ENCODE assay signal across 1 cellular context in the genomic region with DNA sequence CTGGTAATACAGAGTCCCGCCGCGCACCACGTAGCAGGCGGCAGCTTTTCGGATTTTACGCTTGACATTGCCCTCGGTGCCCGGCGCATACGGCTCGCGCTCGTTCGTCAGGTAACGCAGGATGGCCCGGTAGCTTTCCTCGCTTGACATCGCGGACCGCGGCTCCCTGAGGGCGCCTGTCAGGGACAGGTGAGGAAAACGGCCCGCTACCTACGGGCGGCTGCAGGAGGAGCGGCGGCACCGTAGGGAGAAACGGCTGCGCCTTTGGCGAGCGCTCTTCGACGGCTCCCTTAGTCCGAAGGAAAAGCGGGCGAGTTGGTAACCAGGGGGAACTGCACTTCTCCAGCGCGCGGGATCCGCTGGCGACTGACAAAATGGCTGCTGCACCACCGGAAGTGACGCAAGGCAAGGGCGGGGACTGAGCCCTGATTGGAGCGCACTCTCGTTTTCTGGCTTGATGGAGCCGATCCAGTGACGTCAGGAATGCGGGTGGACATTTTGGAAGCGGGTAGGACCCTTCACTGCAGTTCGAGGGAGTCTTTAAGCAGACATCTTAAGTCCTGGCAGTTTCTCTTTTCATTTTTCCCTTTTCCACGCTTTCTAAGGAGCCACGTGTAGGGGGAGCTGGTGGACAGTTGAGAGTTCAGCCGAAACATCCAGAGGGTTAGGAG.
TF ChIP-seq lines count a peak whose summit lies in the region.

A gene with protein sequence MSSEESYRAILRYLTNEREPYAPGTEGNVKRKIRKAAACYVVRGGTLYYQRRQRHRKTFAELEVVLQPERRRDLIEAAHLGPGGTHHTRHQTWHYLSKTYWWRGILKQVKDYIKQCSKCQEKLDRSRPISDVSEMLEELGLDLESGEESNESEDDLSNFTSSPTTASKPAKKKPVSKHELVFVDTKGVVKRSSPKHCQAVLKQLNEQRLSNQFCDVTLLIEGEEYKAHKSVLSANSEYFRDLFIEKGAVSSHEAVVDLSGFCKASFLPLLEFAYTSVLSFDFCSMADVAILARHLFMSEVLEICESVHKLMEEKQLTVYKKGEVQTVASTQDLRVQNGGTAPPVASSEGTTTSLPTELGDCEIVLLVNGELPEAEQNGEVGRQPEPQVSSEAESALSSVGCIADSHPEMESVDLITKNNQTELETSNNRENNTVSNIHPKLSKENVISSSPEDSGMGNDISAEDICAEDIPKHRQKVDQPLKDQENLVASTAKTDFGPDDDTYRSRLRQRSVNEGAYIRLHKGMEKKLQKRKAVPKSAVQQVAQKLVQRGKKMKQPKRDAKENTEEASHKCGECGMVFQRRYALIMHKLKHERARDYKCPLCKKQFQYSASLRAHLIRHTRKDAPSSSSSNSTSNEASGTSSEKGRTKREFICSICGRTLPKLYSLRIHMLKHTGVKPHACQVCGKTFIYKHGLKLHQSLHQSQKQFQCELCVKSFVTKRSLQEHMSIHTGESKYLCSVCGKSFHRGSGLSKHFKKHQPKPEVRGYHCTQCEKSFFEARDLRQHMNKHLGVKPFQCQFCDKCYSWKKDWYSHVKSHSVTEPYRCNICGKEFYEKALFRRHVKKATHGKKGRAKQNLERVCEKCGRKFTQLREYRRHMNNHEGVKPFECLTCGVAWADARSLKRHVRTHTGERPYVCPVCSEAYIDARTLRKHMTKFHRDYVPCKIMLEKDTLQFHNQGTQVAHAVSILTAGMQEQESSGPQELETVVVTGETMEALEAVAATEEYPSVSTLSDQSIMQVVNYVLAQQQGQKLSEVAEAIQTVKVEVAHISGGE (minus strand): TSS at position 368 of the 671 bp plus-strand sequence. CDS start 218 bp downstream, at position 150.

TF ChIP-seq in GM12878, 131 proteins besides CTCF, POLR2A, EP300 and RAD21 (continued from another document and continues in another):
- TF ChIP-seq, protein P1, sequence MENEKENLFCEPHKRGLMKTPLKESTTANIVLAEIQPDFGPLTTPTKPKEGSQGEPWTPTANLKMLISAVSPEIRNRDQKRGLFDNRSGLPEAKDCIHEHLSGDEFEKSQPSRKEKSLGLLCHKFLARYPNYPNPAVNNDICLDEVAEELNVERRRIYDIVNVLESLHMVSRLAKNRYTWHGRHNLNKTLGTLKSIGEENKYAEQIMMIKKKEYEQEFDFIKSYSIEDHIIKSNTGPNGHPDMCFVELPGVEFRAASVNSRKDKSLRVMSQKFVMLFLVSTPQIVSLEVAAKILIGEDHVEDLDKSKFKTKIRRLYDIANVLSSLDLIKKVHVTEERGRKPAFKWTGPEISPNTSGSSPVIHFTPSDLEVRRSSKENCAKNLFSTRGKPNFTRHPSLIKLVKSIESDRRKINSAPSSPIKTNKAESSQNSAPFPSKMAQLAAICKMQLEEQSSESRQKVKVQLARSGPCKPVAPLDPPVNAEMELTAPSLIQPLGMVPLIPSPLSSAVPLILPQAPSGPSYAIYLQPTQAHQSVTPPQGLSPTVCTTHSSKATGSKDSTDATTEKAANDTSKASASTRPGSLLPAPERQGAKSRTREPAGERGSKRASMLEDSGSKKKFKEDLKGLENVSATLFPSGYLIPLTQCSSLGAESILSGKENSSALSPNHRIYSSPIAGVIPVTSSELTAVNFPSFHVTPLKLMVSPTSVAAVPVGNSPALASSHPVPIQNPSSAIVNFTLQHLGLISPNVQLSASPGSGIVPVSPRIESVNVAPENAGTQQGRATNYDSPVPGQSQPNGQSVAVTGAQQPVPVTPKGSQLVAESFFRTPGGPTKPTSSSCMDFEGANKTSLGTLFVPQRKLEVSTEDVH (IDR thresholded peaks at IDR 0.05; ENCODE audit: low read depth, partially characterized antibody) = peak; percentile 70
- TF ChIP-seq RFX5 (IDR thresholded peaks at IDR 0.05; ENCODE audit: low read depth, low read length) = peak; percentile 77; the same call in 1 of the 2 replicates
- TF ChIP-seq MEF2B (IDR thresholded peaks at IDR 0.05; ENCODE audit: partially characterized antibody, poor library complexity, severe bottlenecking) = peak; percentile 22
- TF ChIP-seq ATF7 (IDR thresholded peaks at IDR 0.05; ENCODE audit: low read depth) = peak; percentile 98
- TF ChIP-seq SIX5 (IDR thresholded peaks at IDR 0.05; ENCODE audit: low read depth, low read length, severe bottlenecking) = peak; percentile 68
- no peak for TF ChIP-seq YBX1 (IDR thresholded peaks at IDR 0.05)
- peak; percentile 88 for TF ChIP-seq SP1 (IDR thresholded peaks at IDR 0.05; ENCODE audit: low read depth, low read length)
- TF ChIP-seq TCF7 (IDR thresholded peaks at IDR 0.05; ENCODE audit: borderline replicate concordance) = no peak
- peak; percentile 6; the same call in 1 of the 2 replicates for TF ChIP-seq SMAD5 (IDR thresholded peaks at IDR 0.05; ENCODE audit: low read depth)
- TF ChIP-seq GABPA (IDR thresholded peaks at IDR 0.05; ENCODE audit: low read depth) = peak; percentile 95
- TF ChIP-seq, protein P2, sequence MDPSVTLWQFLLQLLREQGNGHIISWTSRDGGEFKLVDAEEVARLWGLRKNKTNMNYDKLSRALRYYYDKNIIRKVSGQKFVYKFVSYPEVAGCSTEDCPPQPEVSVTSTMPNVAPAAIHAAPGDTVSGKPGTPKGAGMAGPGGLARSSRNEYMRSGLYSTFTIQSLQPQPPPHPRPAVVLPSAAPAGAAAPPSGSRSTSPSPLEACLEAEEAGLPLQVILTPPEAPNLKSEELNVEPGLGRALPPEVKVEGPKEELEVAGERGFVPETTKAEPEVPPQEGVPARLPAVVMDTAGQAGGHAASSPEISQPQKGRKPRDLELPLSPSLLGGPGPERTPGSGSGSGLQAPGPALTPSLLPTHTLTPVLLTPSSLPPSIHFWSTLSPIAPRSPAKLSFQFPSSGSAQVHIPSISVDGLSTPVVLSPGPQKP (IDR thresholded peaks at IDR 0.05; ENCODE audit: low read depth, low read length) = peak; percentile 91
- TF ChIP-seq WRNIP1 (IDR thresholded peaks at IDR 0.05; ENCODE audit: borderline replicate concordance, low read depth, low read length) = peak; percentile 93
- 0 out of 2 replicates have a peak, but pooled peaks have one; percentile 24 for TF ChIP-seq ESRRA (IDR thresholded peaks at IDR 0.05; ENCODE audit: low read length)
- no peak for TF ChIP-seq RBBP5 (conservative IDR thresholded peaks at IDR 0.05)
- 0 out of 2 replicates have a peak, but pooled peaks have one; percentile 32 for TF ChIP-seq SMARCA5 (IDR thresholded peaks at IDR 0.05)
- peak; percentile 24; the same call in 1 of the 2 replicates for TF ChIP-seq IRF4 (IDR thresholded peaks at IDR 0.05; ENCODE audit: low read depth, low read length)
- TF ChIP-seq RCOR1 (conservative IDR thresholded peaks at IDR 0.05; ENCODE audit: low read depth, low read length) = peak; percentile 89; the same call in 1 of the 2 replicates
- TF ChIP-seq BHLHE40 (IDR thresholded peaks at IDR 0.05; ENCODE audit: borderline replicate concordance in 1 of 2, low read depth in 2 of 2, low read length in 1 of 2) = peak; percentile 39 to 49
- TF ChIP-seq ETV6 (conservative IDR thresholded peaks at IDR 0.05 in 1 of 2, IDR thresholded peaks at IDR 0.05 in 1 of 2; ENCODE audit: borderline replicate concordance in 1 of 2, low read depth in 1 of 2) = no peak
- TF ChIP-seq EED (IDR thresholded peaks at IDR 0.05; ENCODE audit: low read depth) = peak; percentile 61
- TF ChIP-seq, protein P3, sequence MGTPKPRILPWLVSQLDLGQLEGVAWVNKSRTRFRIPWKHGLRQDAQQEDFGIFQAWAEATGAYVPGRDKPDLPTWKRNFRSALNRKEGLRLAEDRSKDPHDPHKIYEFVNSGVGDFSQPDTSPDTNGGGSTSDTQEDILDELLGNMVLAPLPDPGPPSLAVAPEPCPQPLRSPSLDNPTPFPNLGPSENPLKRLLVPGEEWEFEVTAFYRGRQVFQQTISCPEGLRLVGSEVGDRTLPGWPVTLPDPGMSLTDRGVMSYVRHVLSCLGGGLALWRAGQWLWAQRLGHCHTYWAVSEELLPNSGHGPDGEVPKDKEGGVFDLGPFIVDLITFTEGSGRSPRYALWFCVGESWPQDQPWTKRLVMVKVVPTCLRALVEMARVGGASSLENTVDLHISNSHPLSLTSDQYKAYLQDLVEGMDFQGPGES (IDR thresholded peaks at IDR 0.05) = no peak
- no peak for TF ChIP-seq SREBF2 (IDR thresholded peaks at IDR 0.05; ENCODE audit: low read length)
- TF ChIP-seq, protein P4, sequence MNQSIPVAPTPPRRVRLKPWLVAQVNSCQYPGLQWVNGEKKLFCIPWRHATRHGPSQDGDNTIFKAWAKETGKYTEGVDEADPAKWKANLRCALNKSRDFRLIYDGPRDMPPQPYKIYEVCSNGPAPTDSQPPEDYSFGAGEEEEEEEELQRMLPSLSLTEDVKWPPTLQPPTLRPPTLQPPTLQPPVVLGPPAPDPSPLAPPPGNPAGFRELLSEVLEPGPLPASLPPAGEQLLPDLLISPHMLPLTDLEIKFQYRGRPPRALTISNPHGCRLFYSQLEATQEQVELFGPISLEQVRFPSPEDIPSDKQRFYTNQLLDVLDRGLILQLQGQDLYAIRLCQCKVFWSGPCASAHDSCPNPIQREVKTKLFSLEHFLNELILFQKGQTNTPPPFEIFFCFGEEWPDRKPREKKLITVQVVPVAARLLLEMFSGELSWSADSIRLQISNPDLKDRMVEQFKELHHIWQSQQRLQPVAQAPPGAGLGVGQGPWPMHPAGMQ (IDR thresholded peaks at IDR 0.05; ENCODE audit: borderline replicate concordance) = no peak
- TF ChIP-seq RUNX3 (IDR thresholded peaks at IDR 0.05; ENCODE audit: low read length) = peak; percentile 66
- TF ChIP-seq CHD2 (IDR thresholded peaks at IDR 0.05; ENCODE audit: borderline replicate concordance, low read depth, low read length) = peak; percentile 88
- peak; percentile 46; the same call in 1 of the 2 replicates for TF ChIP-seq JUND (IDR thresholded peaks at IDR 0.05; ENCODE audit: low read depth, low read length)
- TF ChIP-seq, protein P5, sequence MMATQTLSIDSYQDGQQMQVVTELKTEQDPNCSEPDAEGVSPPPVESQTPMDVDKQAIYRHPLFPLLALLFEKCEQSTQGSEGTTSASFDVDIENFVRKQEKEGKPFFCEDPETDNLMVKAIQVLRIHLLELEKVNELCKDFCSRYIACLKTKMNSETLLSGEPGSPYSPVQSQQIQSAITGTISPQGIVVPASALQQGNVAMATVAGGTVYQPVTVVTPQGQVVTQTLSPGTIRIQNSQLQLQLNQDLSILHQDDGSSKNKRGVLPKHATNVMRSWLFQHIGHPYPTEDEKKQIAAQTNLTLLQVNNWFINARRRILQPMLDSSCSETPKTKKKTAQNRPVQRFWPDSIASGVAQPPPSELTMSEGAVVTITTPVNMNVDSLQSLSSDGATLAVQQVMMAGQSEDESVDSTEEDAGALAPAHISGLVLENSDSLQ (IDR thresholded peaks at IDR 0.05) = peak; percentile 85
- peak; percentile 41; the same call in 1 of the 2 replicates for TF ChIP-seq MTA2 (IDR thresholded peaks at IDR 0.05; ENCODE audit: low read depth)
- no peak for TF ChIP-seq TBL1XR1 (IDR thresholded peaks at IDR 0.05; ENCODE audit: low read depth, low read length)
- no peak for TF ChIP-seq CHD1 (IDR thresholded peaks at IDR 0.05; ENCODE audit: low read depth, low read length)
- TF ChIP-seq POLR2AphosphoS5 (IDR thresholded peaks at IDR 0.05; ENCODE audit: low read length) = peak; percentile 55; the same call in 1 of the 2 replicates
- TF ChIP-seq, protein P6, sequence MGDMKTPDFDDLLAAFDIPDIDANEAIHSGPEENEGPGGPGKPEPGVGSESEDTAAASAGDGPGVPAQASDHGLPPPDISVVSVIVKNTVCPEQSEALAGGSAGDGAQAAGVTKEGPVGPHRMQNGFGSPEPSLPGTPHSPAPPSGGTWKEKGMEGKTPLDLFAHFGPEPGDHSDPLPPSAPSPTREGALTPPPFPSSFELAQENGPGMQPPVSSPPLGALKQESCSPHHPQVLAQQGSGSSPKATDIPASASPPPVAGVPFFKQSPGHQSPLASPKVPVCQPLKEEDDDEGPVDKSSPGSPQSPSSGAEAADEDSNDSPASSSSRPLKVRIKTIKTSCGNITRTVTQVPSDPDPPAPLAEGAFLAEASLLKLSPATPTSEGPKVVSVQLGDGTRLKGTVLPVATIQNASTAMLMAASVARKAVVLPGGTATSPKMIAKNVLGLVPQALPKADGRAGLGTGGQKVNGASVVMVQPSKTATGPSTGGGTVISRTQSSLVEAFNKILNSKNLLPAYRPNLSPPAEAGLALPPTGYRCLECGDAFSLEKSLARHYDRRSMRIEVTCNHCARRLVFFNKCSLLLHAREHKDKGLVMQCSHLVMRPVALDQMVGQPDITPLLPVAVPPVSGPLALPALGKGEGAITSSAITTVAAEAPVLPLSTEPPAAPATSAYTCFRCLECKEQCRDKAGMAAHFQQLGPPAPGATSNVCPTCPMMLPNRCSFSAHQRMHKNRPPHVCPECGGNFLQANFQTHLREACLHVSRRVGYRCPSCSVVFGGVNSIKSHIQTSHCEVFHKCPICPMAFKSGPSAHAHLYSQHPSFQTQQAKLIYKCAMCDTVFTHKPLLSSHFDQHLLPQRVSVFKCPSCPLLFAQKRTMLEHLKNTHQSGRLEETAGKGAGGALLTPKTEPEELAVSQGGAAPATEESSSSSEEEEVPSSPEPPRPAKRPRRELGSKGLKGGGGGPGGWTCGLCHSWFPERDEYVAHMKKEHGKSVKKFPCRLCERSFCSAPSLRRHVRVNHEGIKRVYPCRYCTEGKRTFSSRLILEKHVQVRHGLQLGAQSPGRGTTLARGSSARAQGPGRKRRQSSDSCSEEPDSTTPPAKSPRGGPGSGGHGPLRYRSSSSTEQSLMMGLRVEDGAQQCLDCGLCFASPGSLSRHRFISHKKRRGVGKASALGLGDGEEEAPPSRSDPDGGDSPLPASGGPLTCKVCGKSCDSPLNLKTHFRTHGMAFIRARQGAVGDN (IDR thresholded peaks at IDR 0.05) = no peak
- peak; percentile 77 for TF ChIP-seq SIN3A (IDR thresholded peaks at IDR 0.05; ENCODE audit: low read depth, low read length)
- peak; percentile 29; the same call in 1 of the 2 replicates for TF ChIP-seq BACH1 (IDR thresholded peaks at IDR 0.05; ENCODE audit: borderline replicate concordance)
- TF ChIP-seq CREM (IDR thresholded peaks at IDR 0.05; ENCODE audit: low read depth) = peak; percentile 98
- TF ChIP-seq, protein P7, sequence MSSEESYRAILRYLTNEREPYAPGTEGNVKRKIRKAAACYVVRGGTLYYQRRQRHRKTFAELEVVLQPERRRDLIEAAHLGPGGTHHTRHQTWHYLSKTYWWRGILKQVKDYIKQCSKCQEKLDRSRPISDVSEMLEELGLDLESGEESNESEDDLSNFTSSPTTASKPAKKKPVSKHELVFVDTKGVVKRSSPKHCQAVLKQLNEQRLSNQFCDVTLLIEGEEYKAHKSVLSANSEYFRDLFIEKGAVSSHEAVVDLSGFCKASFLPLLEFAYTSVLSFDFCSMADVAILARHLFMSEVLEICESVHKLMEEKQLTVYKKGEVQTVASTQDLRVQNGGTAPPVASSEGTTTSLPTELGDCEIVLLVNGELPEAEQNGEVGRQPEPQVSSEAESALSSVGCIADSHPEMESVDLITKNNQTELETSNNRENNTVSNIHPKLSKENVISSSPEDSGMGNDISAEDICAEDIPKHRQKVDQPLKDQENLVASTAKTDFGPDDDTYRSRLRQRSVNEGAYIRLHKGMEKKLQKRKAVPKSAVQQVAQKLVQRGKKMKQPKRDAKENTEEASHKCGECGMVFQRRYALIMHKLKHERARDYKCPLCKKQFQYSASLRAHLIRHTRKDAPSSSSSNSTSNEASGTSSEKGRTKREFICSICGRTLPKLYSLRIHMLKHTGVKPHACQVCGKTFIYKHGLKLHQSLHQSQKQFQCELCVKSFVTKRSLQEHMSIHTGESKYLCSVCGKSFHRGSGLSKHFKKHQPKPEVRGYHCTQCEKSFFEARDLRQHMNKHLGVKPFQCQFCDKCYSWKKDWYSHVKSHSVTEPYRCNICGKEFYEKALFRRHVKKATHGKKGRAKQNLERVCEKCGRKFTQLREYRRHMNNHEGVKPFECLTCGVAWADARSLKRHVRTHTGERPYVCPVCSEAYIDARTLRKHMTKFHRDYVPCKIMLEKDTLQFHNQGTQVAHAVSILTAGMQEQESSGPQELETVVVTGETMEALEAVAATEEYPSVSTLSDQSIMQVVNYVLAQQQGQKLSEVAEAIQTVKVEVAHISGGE (CRISPR knock-in tag; IDR thresholded peaks at IDR 0.05) = peak; percentile 90
